8 cellular contexts compared by ENCODE assay signal in genomic region chr19:35641515-35642151, GRCh38. TPM values are rescaled to one million over a fixed set of nuclear protein-coding genes. Genes with fewer than 3 reads are reported as not detected.
DNase-seq lines count a peak whose midpoint lies in the region; ATAC-seq lines count a peak whose summit lies in the region.

A gene with protein sequence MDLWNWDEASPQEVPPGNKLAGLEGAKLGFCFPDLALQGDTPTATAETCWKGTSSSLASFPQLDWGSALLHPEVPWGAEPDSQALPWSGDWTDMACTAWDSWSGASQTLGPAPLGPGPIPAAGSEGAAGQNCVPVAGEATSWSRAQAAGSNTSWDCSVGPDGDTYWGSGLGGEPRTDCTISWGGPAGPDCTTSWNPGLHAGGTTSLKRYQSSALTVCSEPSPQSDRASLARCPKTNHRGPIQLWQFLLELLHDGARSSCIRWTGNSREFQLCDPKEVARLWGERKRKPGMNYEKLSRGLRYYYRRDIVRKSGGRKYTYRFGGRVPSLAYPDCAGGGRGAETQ (plus strand): TSS chr19:35641745. CDS start chr19:35642461, 716 bp downstream.

- ATAC-seq in Right ventricle myocardium inferior (no peak), Right ventricle myocardium superior (ENCODE audit: poor library complexity) (no peak), GM18519 (IDR thresholded peaks at IDR 0.05; ENCODE audit: low FRiP score, unreplicated experiment) (no peak)

- intact Hi-C loops in Right ventricle myocardium inferior (cut with DNase I) (no loop called here), Right ventricle myocardium superior (cut with DNase I) (no loop called here)

- H3K27ac ChIP-seq in iPS-18a (ENCODE audit: low read length) (no peak within 1 kb of the TSS), thymus (ENCODE audit: low read depth) (peak within 1 kb of the TSS; percentile 42)

- no peak within 1 kb of the TSS for H3K9ac ChIP-seq in iPS-18a (ENCODE audit: low read length)

- DNase-seq in Right ventricle myocardium inferior (ENCODE audit: missing footprints) (peak; percentile 68), Right ventricle myocardium superior (no peak), NCI-H2227 (lab: John Stamatoyannopoulos, UW; ENCODE audit: unreplicated experiment) (no peak), T1000 (lab: John Stamatoyannopoulos, UW) (no peak)
- DNase-seq in activated T-cell treated with anti-CD3 and anti-CD28 coated beads, Interleukin-2, amount 50 U/mL, for 24 hours: peak; percentile 56

- no peaks in the 10 kb centered on the region for H3K9me3 ChIP-seq in iPS-18a (ENCODE audit: control insufficient read depth, low read depth, low read length)
- no peaks in the 10 kb centered on the region for H3K9me3 ChIP-seq in thymus (ENCODE audit: control insufficient read depth)

- H3K9me3 Mint-ChIP-seq in activated T-cell treated with anti-CD3 and anti-CD28 coated beads, Interleukin-2, amount 50 U/mL, for 24 hours: no peaks in the 10 kb centered on the region

- H3K36me3 ChIP-seq in iPS-18a (ENCODE audit: control insufficient read depth, low read depth, low read length) (peaks cover 15% of the 10 kb centered on the region), thymus (ENCODE audit: control insufficient read depth, insufficient read depth) (peaks cover 19% of the 10 kb centered on the region)

- peaks cover 23% of the 10 kb centered on the region for H3K36me3 Mint-ChIP-seq in activated T-cell treated with anti-CD3 and anti-CD28 coated beads, Interleukin-2, amount 50 U/mL, for 24 hours (ENCODE audit: low read depth)

- peak within 1 kb of the TSS; percentile 76 for H3K27ac Mint-ChIP-seq in activated T-cell treated with anti-CD3 and anti-CD28 coated beads, Interleukin-2, amount 50 U/mL, for 24 hours

- no peaks in the 10 kb centered on the region for H3K27me3 Mint-ChIP-seq in activated T-cell treated with anti-CD3 and anti-CD28 coated beads, Interleukin-2, amount 50 U/mL, for 24 hours

- peak within 1 kb of the TSS; percentile 45 for H3K4me3 Mint-ChIP-seq in activated T-cell treated with anti-CD3 and anti-CD28 coated beads, Interleukin-2, amount 50 U/mL, for 24 hours

- H3K4me1 ChIP-seq in iPS-18a (ENCODE audit: control insufficient read depth, low read depth, low read length) (peaks cover 16% of the 10 kb centered on the region), thymus (ENCODE audit: control insufficient read depth, insufficient read depth, low read length) (peaks cover 24% of the 10 kb centered on the region)

- WGBS in thymus: 22% methylated on average over 28 of the region's 28 CpGs

- H3K27me3 ChIP-seq in iPS-18a (ENCODE audit: control insufficient read depth, insufficient read depth, low read length) (peaks cover 16% of the 10 kb centered on the region), thymus (ENCODE audit: control insufficient read depth, insufficient read depth) (no peaks in the 10 kb centered on the region)

- H3K4me1 Mint-ChIP-seq in activated T-cell treated with anti-CD3 and anti-CD28 coated beads, Interleukin-2, amount 50 U/mL, for 24 hours (ENCODE audit: low read depth): peaks cover 43% of the 10 kb centered on the region

- peak within 1 kb of the TSS; percentile 28 for H3K4me3 ChIP-seq in iPS-18a (ENCODE audit: low read length)
- peak within 1 kb of the TSS; percentile 37 for H3K4me3 ChIP-seq in thymus (ENCODE audit: low read length)

RNA-seq across cellular contexts. Expression of the gene that starts here (rescaled TPM):
- 0.68 TPM for total RNA-seq in Right ventricle myocardium inferior
- total RNA-seq in Right ventricle myocardium superior: 0.32 TPM
- 1.5 TPM for polyA plus RNA-seq in thymus

Comparison
In these comparisons a context has a peak if more than half of its experiments do, and no peak if none do; other contexts are left out.
1. Peak in DNase-seq in Right ventricle myocardium inferior; RNA of the gene not detected or under 1 TPM.